In genomic region chr19:12791345-12792047, GRCh38 we compare ENCODE assay signal across 8 cellular contexts. TPM values are rescaled to one million over a fixed set of nuclear protein-coding genes. Genes with fewer than 3 reads are reported as not detected.
DNase-seq lines count a peak whose midpoint lies in the region; ATAC-seq and TF ChIP-seq lines count a peak whose summit lies in the region.

Gene JUNB (plus strand): TSS chr19:12791486. CDS start chr19:12791772, 286 bp downstream.

- H3K36me3 Mint-ChIP-seq in CD4-positive, alpha-beta memory T cell: peaks cover 5 to 24% of the 10 kb centered on the region in 2 donors
- no peaks in the 10 kb centered on the region for H3K36me3 Mint-ChIP-seq in IgD-negative memory B cell

- TF ChIP-seq CTCF in PC-3 (conservative IDR thresholded peaks at IDR 0.05; ENCODE audit: low read depth, low read length): no peak
- TF ChIP-seq CTCF in epithelial cell of esophagus (IDR thresholded peaks at IDR 0.05; ENCODE audit: insufficient read depth, low read depth, low read length, missing control alignments): no peak
- no peak for TF ChIP-seq CTCF in mucosa of descending colon (IDR thresholded peaks at IDR 0.05)

- peak within 1 kb of the TSS; percentile 100 for H3K27ac ChIP-seq in CD4-positive, alpha-beta memory T cell (ENCODE audit: low read depth, low read length)
- H3K27ac ChIP-seq in PC-3 (ENCODE audit: low read length): peak within 1 kb of the TSS; percentile 95

- peaks cover 53% of the 10 kb centered on the region for H3K4me1 ChIP-seq in CD4-positive, alpha-beta memory T cell (ENCODE audit: insufficient read depth, low read length)
- peaks cover 50% of the 10 kb centered on the region for H3K4me1 ChIP-seq in PC-3 (ENCODE audit: insufficient read depth, low read length)
- H3K4me1 ChIP-seq in mucosa of descending colon (ENCODE audit: low read depth): peaks cover 46% of the 10 kb centered on the region

- H3K27ac Mint-ChIP-seq in CD4-positive, alpha-beta memory T cell: peak within 1 kb of the TSS in 6 of 7 donors; percentile 99 to 100 (median 100)
- H3K27ac Mint-ChIP-seq in IgD-negative memory B cell: peak within 1 kb of the TSS in 2 of 3 donors; percentile 99 to 100

- H3K27me3 Mint-ChIP-seq in CD4-positive, alpha-beta memory T cell: no peaks in the 10 kb centered on the region
- H3K27me3 Mint-ChIP-seq in IgD-negative memory B cell: no peaks in the 10 kb centered on the region

- H3K4me2 ChIP-seq in PC-3 (ENCODE audit: low read length): peak within 1 kb of the TSS; percentile 92

- H3K27me3 ChIP-seq in CD4-positive, alpha-beta memory T cell (ENCODE audit: insufficient read depth, low read length): no peaks in the 10 kb centered on the region
- H3K27me3 ChIP-seq in PC-3 (ENCODE audit: low read length): no peaks in the 10 kb centered on the region

- peak within 1 kb of the TSS; percentile 88 to 100 for H3K4me3 ChIP-seq in CD4-positive, alpha-beta memory T cell (ENCODE audit: low read length in 2 of 2)
- H3K4me3 ChIP-seq in PC-3 (ENCODE audit: low read length): peak within 1 kb of the TSS; percentile 90
- H3K4me3 ChIP-seq in epithelial cell of esophagus (ENCODE audit: low read length): peak within 1 kb of the TSS; percentile 92
- peak within 1 kb of the TSS; percentile 83 for H3K4me3 ChIP-seq in mucosa of descending colon

- peaks cover 0 to 24% (median 0%) of the 10 kb centered on the region in 8 donors for H3K9me3 Mint-ChIP-seq in CD4-positive, alpha-beta memory T cell
- peaks cover 0 to 2% (median 0%) of the 10 kb centered on the region in 3 donors for H3K9me3 Mint-ChIP-seq in IgD-negative memory B cell

- intact Hi-C loops in CD4-positive, alpha-beta memory T cell (cut with micrococcal nuclease): loop anchor here (5.0 kb wide), 3 partner anchors 156 to 1056 kb away; partner anchors contain the start of genes IER2, RAD23A and STX10
- intact Hi-C loops in PC-3 (cut with micrococcal nuclease): no loop called here
- intact Hi-C loops in mucosa of descending colon (cut with DNase I, micrococcal nuclease): no loop called here

- POLR2A ChIA-PET in CD4-positive, alpha-beta memory T cell (lab: Charles Lee; ENCODE audit: partially characterized antibody): interaction anchor here (0.7 to 20.0 kb wide), 32 partner anchors 11 to 502 kb away, joined by 3 to 1162 read pairs (median 5); partner anchors contain the start of genes CALR, DHPS, FARSA and FBXW9
- POLR2A ChIA-PET in PC-3 (lab: Charles Lee; ENCODE audit: unreplicated experiment): interaction anchor here (0.6 to 1.4 kb wide), 5 partner anchors 13 to 483 kb away, joined by 3 to 13 read pairs (median 8); no protein-coding TSS in a partner anchor

- ATAC-seq in GM19463 (IDR thresholded peaks at IDR 0.05; ENCODE audit: unreplicated experiment) (peak; percentile 27), PC-3 (peak; percentile 43), mucosa of descending colon (peak; percentile 52)

- CTCF ChIA-PET in CD4-positive, alpha-beta memory T cell (lab: Charles Lee; ENCODE audit: partially characterized antibody): interaction anchor here (2.3 to 17.4 kb wide), 2 partner anchors 21 to 68 kb away, joined by 5 to 906 read pairs; partner anchors contain the start of genes HOOK2 and TNPO2
- CTCF ChIA-PET in PC-3 (lab: Charles Lee): interaction anchor here (0.5 to 1.1 kb wide), 3 partner anchors 9 to 33 kb away, joined by 5 to 8 read pairs (median 5); no protein-coding TSS in a partner anchor

- peak within 1 kb of the TSS; percentile 92 to 98 (median 95) for H3K4me3 Mint-ChIP-seq in CD4-positive, alpha-beta memory T cell
- H3K4me3 Mint-ChIP-seq in IgD-negative memory B cell: peak within 1 kb of the TSS; percentile 92 to 99 (median 95)

- peak; percentile 96 to 99 (median 98) for DNase-seq in CD4-positive, alpha-beta memory T cell
- DNase-seq in PC-3: peak; percentile 99
- DNase-seq in activated T-cell treated with anti-CD3 and anti-CD28 coated beads for 48 hours (ENCODE audit: low read depth): peak; percentile 97
- peak; percentile 98 for DNase-seq in epithelial cell of esophagus (ENCODE audit: low read depth)
- DNase-seq in mucosa of descending colon: peak; percentile 98 to 99 (median 99)
- peak; percentile 95 to 96 for DNase-seq in stimulated activated CD8-positive, alpha-beta memory T cell treated with anti-CD3 and anti-CD28 coated beads, Interleukin-4, amount 100 ng/mL, for 1 hour (ENCODE audit: low read depth in 2 of 2, low spot score in 1 of 2)

- H3K9me3 ChIP-seq in CD4-positive, alpha-beta memory T cell (ENCODE audit: control insufficient read depth in 1 of 2, low read length in 2 of 2): no peaks in the 10 kb centered on the region
- H3K9me3 ChIP-seq in PC-3 (ENCODE audit: low read length) (no peaks in the 10 kb centered on the region), mucosa of descending colon (no peaks in the 10 kb centered on the region)

- H2AFZ ChIP-seq in PC-3 (ENCODE audit: low read length): peak within 1 kb of the TSS; percentile 70

- peaks cover 21% of the 10 kb centered on the region for H3K79me2 ChIP-seq in PC-3 (ENCODE audit: low read length)

- peaks cover 29 to 58% (median 38%) of the 10 kb centered on the region in 4 donors for H3K4me1 Mint-ChIP-seq in CD4-positive, alpha-beta memory T cell
- H3K4me1 Mint-ChIP-seq in IgD-negative memory B cell: peaks cover 17 to 31% (median 25%) of the 10 kb centered on the region in 3 donors

- H3F3A ChIP-seq in PC-3 (ENCODE audit: low read length, unreplicated experiment): peaks cover 12% of the 10 kb centered on the region

- peaks cover 16% of the 10 kb centered on the region for H4K20me1 ChIP-seq in PC-3 (ENCODE audit: low read length)

- BruUV-seq in PC-3 (replicated peaks; lab: Mats Ljungman, UMichigan): no TSS peak

- H3K36me3 ChIP-seq in CD4-positive, alpha-beta memory T cell (ENCODE audit: insufficient read depth, low read length): no peaks in the 10 kb centered on the region
- H3K36me3 ChIP-seq in PC-3 (ENCODE audit: low read depth, low read length) (no peaks in the 10 kb centered on the region), mucosa of descending colon (ENCODE audit: low read depth) (no peaks in the 10 kb centered on the region)

- peak within 1 kb of the TSS; percentile 89 for H3K9ac ChIP-seq in PC-3 (ENCODE audit: low read length)

- no peaks in the 10 kb centered on the region for H3K9me2 ChIP-seq in PC-3 (replicated peaks; ENCODE audit: low read length)

RNA-seq across cellular contexts. Expression of gene JUNB, which starts in this region (rescaled TPM):
- 100 to 1,000 TPM; 103 to 106 TPM for total RNA-seq in CD4-positive, alpha-beta memory T cell
- 1,000 to 10,000 TPM in 1 of 2 donors, 100 to 1,000 TPM in 1; 771 to 3,132 TPM for polyA plus RNA-seq in CD4-positive, alpha-beta memory T cell
- 955 TPM for polyA plus RNA-seq in IgD-negative memory B cell
- total RNA-seq in PC-3 (2014; rRNA removed): 343 and 391 TPM in 2 replicates
- 100 to 1,000 TPM; 170 to 191 (median 191) TPM for total RNA-seq in mucosa of descending colon

Comparison
In these comparisons a context has a peak if more than half of its experiments do, and no peak if none do; other contexts are left out.
1. Peak in every context shown above with its lines: DNase-seq, ATAC-seq, H3K4me3 ChIP-seq and H3K27ac ChIP-seq.